9 cellular contexts compared by ENCODE assay signal in the genomic region with DNA sequence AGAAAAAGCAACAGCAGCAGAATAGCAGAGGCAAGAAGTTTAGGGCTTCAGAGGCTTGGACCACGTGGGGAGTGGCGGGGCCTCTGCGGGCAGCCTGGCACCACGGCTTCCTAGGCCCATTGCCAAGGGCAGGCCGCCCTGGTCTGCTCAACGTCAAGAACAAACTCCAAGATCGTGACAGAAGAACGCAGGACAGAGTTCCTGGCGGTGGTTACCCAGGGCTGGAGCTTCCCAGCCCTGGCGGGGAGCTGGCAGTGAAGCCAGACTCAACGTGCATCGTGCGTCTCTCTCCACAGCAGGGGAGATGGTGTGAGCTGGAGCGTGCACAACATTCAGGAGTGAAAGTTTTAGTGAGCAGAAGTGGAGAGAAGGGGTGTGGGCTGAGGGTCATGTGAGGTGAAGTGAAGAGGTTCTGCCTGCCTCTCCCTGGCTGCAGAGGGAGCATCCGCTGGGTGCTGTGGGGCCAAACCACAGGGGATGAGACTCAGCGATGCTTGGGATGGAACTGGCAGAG. TPM values are rescaled to one million over a fixed set of nuclear protein-coding genes. Genes with fewer than 3 reads are reported as not detected.
DNase-seq lines count a peak whose midpoint lies in the region; ATAC-seq and TF ChIP-seq lines count a peak whose summit lies in the region.
"Had no signal": no experiment of that assay in that cellular context is flagged by ENCODE, and none has a peak within 500 bp of the region (broad histone marks: within the 10 kb centered on the region; RNA-seq: fewer than 3 reads in every experiment).

No MANE protein-coding gene starts in this region.

- no peaks in the 10 kb centered on the region for H3K27me3 ChIP-seq in DOHH2 (ENCODE audit: control insufficient read depth, low read length)

- no peaks in the 10 kb centered on the region for H3K9me3 ChIP-seq in DOHH2 (ENCODE audit: control insufficient read depth, insufficient read depth, low read length)

- H3K4me1 Mint-ChIP-seq in activated T-helper 17 cell treated with anti-CD3 and anti-CD28 coated beads, Interleukin-2, amount 50 U/mL, for 72 hours: peaks cover 5% of the 10 kb centered on the region

- DNase-seq in NCI-H446 (lab: John Stamatoyannopoulos, UW): peak; percentile 93 to 98
- peak; percentile 59 for DNase-seq in glomerular visceral epithelial cell (ENCODE audit: extremely low spot score)
- DNase-seq in posterior cingulate gyrus: peak in 7 of 10 donors; percentile 46 to 93 (median 75)
- no peak for DNase-seq in NOMO-1 treated with DMSO at 0.1 percent for 48 hours (lab: John Stamatoyannopoulos, UW; ENCODE audit: unreplicated experiment)
- no peak for DNase-seq in inferior parietal cortex (ENCODE audit: extremely low spot score)
- DNase-seq: activated CD4-positive, alpha-beta T cell treated with anti-CD3 and anti-CD28 coated beads for 4 hours had no signal

- no peaks in the 10 kb centered on the region for H3K9me2 ChIP-seq in DOHH2 (replicated peaks; ENCODE audit: control insufficient read depth, low read length)

- peaks cover 10% of the 10 kb centered on the region for H3K36me3 Mint-ChIP-seq in activated T-helper 17 cell treated with anti-CD3 and anti-CD28 coated beads, Interleukin-2, amount 50 U/mL, for 72 hours (ENCODE audit: low read depth)

- peaks cover 11% of the 10 kb centered on the region for H3F3A ChIP-seq in DOHH2 (ENCODE audit: control insufficient read depth, insufficient read depth)

- peak overlapping the region; percentile 57 for H3K27ac ChIP-seq in DOHH2 (ENCODE audit: low read depth, low read length)

- peak overlapping the region; percentile 87 for H3K4me2 ChIP-seq in DOHH2 (ENCODE audit: low read length)

- peaks cover 56% of the 10 kb centered on the region for H3K4me1 ChIP-seq in DOHH2 (ENCODE audit: control insufficient read depth, low read length)

- no peak for ATAC-seq in GM18909 (IDR thresholded peaks at IDR 0.05; ENCODE audit: poor library complexity, unreplicated experiment)
- no peak for ATAC-seq in activated T-helper 17 cell treated with anti-CD3 and anti-CD28 coated beads, Interleukin-2, amount 50 U/mL, for 72 hours (replicated peaks)

- H4K20me1 ChIP-seq in DOHH2 (ENCODE audit: control insufficient read depth, insufficient read depth, low read depth, low read length): no peaks in the 10 kb centered on the region

- peak overlapping the region; percentile 50 for H3K4me3 ChIP-seq in DOHH2 (ENCODE audit: low read length)

- H3K4me3 Mint-ChIP-seq in activated T-helper 17 cell treated with anti-CD3 and anti-CD28 coated beads, Interleukin-2, amount 50 U/mL, for 72 hours: no peak overlapping the region

- no peaks in the 10 kb centered on the region for H3K27me3 Mint-ChIP-seq in activated T-helper 17 cell treated with anti-CD3 and anti-CD28 coated beads, Interleukin-2, amount 50 U/mL, for 72 hours

- intact Hi-C loops in posterior cingulate gyrus (cut with DNase I): no loop called here

- no peak overlapping the region for H3K27ac Mint-ChIP-seq in activated T-helper 17 cell treated with anti-CD3 and anti-CD28 coated beads, Interleukin-2, amount 50 U/mL, for 72 hours

- H3K9me3 Mint-ChIP-seq in activated T-helper 17 cell treated with anti-CD3 and anti-CD28 coated beads, Interleukin-2, amount 50 U/mL, for 72 hours: no peaks in the 10 kb centered on the region

- no peak for TF ChIP-seq CTCF in DOHH2 (IDR thresholded peaks at IDR 0.05; ENCODE audit: low read depth, low read length, poor library complexity, severe bottlenecking)

- H3K36me3 ChIP-seq in DOHH2 (ENCODE audit: control insufficient read depth, low read length): no peaks in the 10 kb centered on the region

- no peaks in the 10 kb centered on the region for H3K79me2 ChIP-seq in DOHH2 (ENCODE audit: control insufficient read depth, low read length)

RNA-seq across cellular contexts. Expression of a gene that starts 13.9 kb away (rescaled TPM):
- total RNA-seq in activated T-helper 17 cell treated with anti-CD3 and anti-CD28 coated beads, Interleukin-2, amount 50 U/mL, for 72 hours: 10 to 100 TPM; 13.7 to 23.0 TPM

Comparison
In these comparisons a context has a peak if more than half of its experiments do, and no peak if none do; other contexts are left out.
1. DNase-seq: peak in NCI-H446 (2 of 2), glomerular visceral epithelial cell (single experiment) and posterior cingulate gyrus (7 of 10); none in NOMO-1 treated with DMSO at 0.1 percent for 48 hours (single experiment) and inferior parietal cortex (single experiment).